Comparison of ENCODE assay signal across 8 cellular contexts in genomic region chr15:96354731-96355560, GRCh38. TPM values are rescaled to one million over a fixed set of nuclear protein-coding genes. Genes with fewer than 3 reads are reported as not detected.
A peak's percentile ranks its signal among the peaks of the same experiment; 100 is the strongest.
DNase-seq lines count a peak whose midpoint lies in the region; FAIRE-seq and TF ChIP-seq lines count a peak whose summit lies in the region.

No MANE protein-coding gene starts in this region.

- TF ChIP-seq POLR2A in Peyer's patch (IDR thresholded peaks at IDR 0.05), result no peak
- TF ChIP-seq POLR2A in prostate gland (IDR thresholded peaks at IDR 0.05), result no peak
- TF ChIP-seq POLR2A in GM12892 (IDR thresholded peaks at IDR 0.05; ENCODE audit: low read depth, low read length), result no peak

- WGBS in prostate gland, result 34% methylated on average over 15 of the region's 15 CpGs

- in situ Hi-C loops in G401 (cut with HindIII; ENCODE audit: low sequenced_read_pairs), result no loop called here

- H3K4me1 ChIP-seq in Peyer's patch, result peaks cover 0 to 27% (median 2%) of the 10 kb centered on the region in 4 donors
- no peaks in the 10 kb centered on the region for H3K4me1 ChIP-seq in prostate gland (replicated peaks)

- peak; percentile 21 for DNase-seq in G401 (ENCODE audit: low spot score)
- DNase-seq in Peyer's patch, result no peak
- peak; percentile 89 for DNase-seq in fibroblast of pulmonary artery (ENCODE audit: low read depth)
- no peak for DNase-seq in prostate gland (ENCODE audit: low spot score)
- DNase-seq in ureter (ENCODE audit: low spot score), result no peak
- DNase-seq in stimulated activated CD4-positive, alpha-beta T cell treated with anti-CD3 and anti-CD28 coated beads, Interleukin-4, amount 100 ng/mL, for 1 hour, result no peak
- no peak for DNase-seq in GM12892 (ENCODE audit: insufficient read length)
- no peak for DNase-seq in NCI-H2196 (lab: John Stamatoyannopoulos, UW; ENCODE audit: unreplicated experiment)

- TF ChIP-seq CTCF in Peyer's patch (IDR thresholded peaks at IDR 0.05), result peak in 4 of 6 experiments; percentile 8 to 47 (median 44)
- TF ChIP-seq CTCF in fibroblast of pulmonary artery (IDR thresholded peaks at IDR 0.05; ENCODE audit: low read length, missing control alignments), result peak; percentile 62
- TF ChIP-seq CTCF in prostate gland (IDR thresholded peaks at IDR 0.05), result peak in 1 of 4 experiments; percentile 45

- H3K27ac ChIP-seq in Peyer's patch (peak overlapping the region; percentile 40 to 95 (median 76)), prostate gland (peak overlapping the region; percentile 75 to 77)

- intact Hi-C loops in prostate gland (cut with DNase I), result loop anchor here (5.0 kb wide), 2 partner anchors 537 to 877 kb away; no protein-coding TSS in a partner anchor

- H3K36me3 ChIP-seq in Peyer's patch, result no peaks in the 10 kb centered on the region
- H3K36me3 ChIP-seq in prostate gland, result no peaks in the 10 kb centered on the region

- H3K4me3 ChIP-seq in Peyer's patch, result peak overlapping the region; percentile 30 to 61 (median 48)
- peak overlapping the region; percentile 67 for H3K4me3 ChIP-seq in fibroblast of pulmonary artery (replicated peaks; ENCODE audit: low read depth, low read length)
- H3K4me3 ChIP-seq in prostate gland, result peak overlapping the region; percentile 38 to 46

- H3K27me3 ChIP-seq in Peyer's patch, result no peaks in the 10 kb centered on the region
- H3K27me3 ChIP-seq in prostate gland (replicated peaks; ENCODE audit: insufficient read depth), result no peaks in the 10 kb centered on the region

- H3K9me3 ChIP-seq in Peyer's patch (no peaks in the 10 kb centered on the region), prostate gland (no peaks in the 10 kb centered on the region)

- no peak for FAIRE-seq in GM12892 (lab: Jason Lieb, UNC)

RNA-seq across cellular contexts. Expression of gene NR2F2, which starts 24.4 kb away (rescaled TPM):
- 2.3 and 3.6 TPM in 2 replicates for total RNA-seq in G401 (2014; rRNA removed; shearing (Covaris generic))
- total RNA-seq in Peyer's patch (10 to 100 TPM in 3 of 4 donors, 1 to 10 TPM in 1; 7.9 to 20.9 (median 15.3) TPM), prostate gland (10 to 100 TPM; 48.7 to 58.1 TPM), ureter (90.8 TPM)
- 0.70 TPM for polyA plus RNA-seq in GM12892 (2012; ENCODE audit: missing spikeins)

Comparison
In these comparisons a context has a peak if more than half of its experiments do, and no peak if none do; other contexts are left out.
1. DNase-seq: peak in G401 (single experiment) and fibroblast of pulmonary artery (single experiment); none in Peyer's patch (0 of 3), prostate gland (single experiment), ureter (single experiment), stimulated activated CD4-positive, alpha-beta T cell treated with anti-CD3 and anti-CD28 coated beads, Interleukin-4, amount 100 ng/mL, for 1 hour (single experiment), GM12892 (single experiment) and NCI-H2196 (single experiment).
2. Peak in every context shown above with its lines, with median percentiles within 50 percentile points of each other: H3K4me3 ChIP-seq.